Comparison of ENCODE assay signal across 9 cellular contexts in genomic region chr2:78861546-78861945, GRCh38.
DNase-seq lines count a peak whose midpoint lies in the region; ATAC-seq and TF ChIP-seq lines count a peak whose summit lies in the region.
"Had no signal": no experiment of that assay in that cellular context is flagged by ENCODE, and none has a peak within 500 bp of the region (broad histone marks: within the 10 kb centered on the region; RNA-seq: fewer than 3 reads in every experiment).

No MANE protein-coding gene starts in this region.

- no peak overlapping the region for H3K27ac ChIP-seq in WERI-Rb-1
- H3K27ac ChIP-seq in neural progenitor cell, result no peak overlapping the region

- H3K36me3 ChIP-seq in WERI-Rb-1 (no peaks in the 10 kb centered on the region), neural progenitor cell (no peaks in the 10 kb centered on the region)

- H3K9me3 ChIP-seq in WERI-Rb-1 (ENCODE audit: severe bottlenecking), result no peaks in the 10 kb centered on the region
- no peaks in the 10 kb centered on the region for H3K9me3 ChIP-seq in neural progenitor cell (ENCODE audit: low read depth)

- no peaks in the 10 kb centered on the region for H3K27me3 ChIP-seq in WERI-Rb-1 (ENCODE audit: insufficient read depth, low read depth, severe bottlenecking)
- no peaks in the 10 kb centered on the region for H3K27me3 ChIP-seq in neural progenitor cell

- H3K27me3 Mint-ChIP-seq in neural progenitor cell (ENCODE audit: insufficient read depth, low read depth), result no peaks in the 10 kb centered on the region

- H4K20me1 ChIP-seq in neural progenitor cell (ENCODE audit: low read depth), result no peaks in the 10 kb centered on the region

- peak; percentile 45 for TF ChIP-seq CTCF in GM12873 (IDR thresholded peaks at IDR 0.05; ENCODE audit: insufficient read depth, low read depth, low read length, missing control alignments)
- peak; percentile 65 for TF ChIP-seq CTCF in WERI-Rb-1 (IDR thresholded peaks at IDR 0.05; ENCODE audit: low read depth, low read length)
- peak; percentile 58 for TF ChIP-seq CTCF in neural progenitor cell (IDR thresholded peaks at IDR 0.05)

- no peak overlapping the region for H3K9ac ChIP-seq in neural progenitor cell

- H3K4me2 ChIP-seq in neural progenitor cell, result no peak overlapping the region

- H3F3A ChIP-seq in neural progenitor cell (ENCODE audit: low read depth), result no peaks in the 10 kb centered on the region

- H3K27ac Mint-ChIP-seq in neural progenitor cell, result no peak overlapping the region

- no peak for ATAC-seq in HG02938 (IDR thresholded peaks at IDR 0.05; ENCODE audit: unreplicated experiment)

- H3K79me2 ChIP-seq in neural progenitor cell (ENCODE audit: low read depth), result no peaks in the 10 kb centered on the region

- no peaks in the 10 kb centered on the region for H3K4me1 Mint-ChIP-seq in neural progenitor cell

- no peak overlapping the region for H3K4me3 Mint-ChIP-seq in neural progenitor cell

- H2AFZ ChIP-seq in neural progenitor cell (replicated peaks), result no peak overlapping the region

- DNase-seq in HT-29 (ENCODE audit: low spot score) (peak; percentile 52), WERI-Rb-1 (peak; percentile 38), neural progenitor cell (ENCODE audit: low spot score) (peak; percentile 42), NCI-H524 treated with DMSO at 0.1 percent for 48 hours (lab: John Stamatoyannopoulos, UW) (no peak), hepatic stellate cell (ENCODE audit: low spot score) (no peak)
- DNase-seq: activated naive CD4-positive, alpha-beta T cell; stimulated activated CD4-positive, alpha-beta T cell treated with anti-CD3 and anti-CD28 coated beads, Interleukin-12 subunit alpha, Interleukin-12 subunit beta, amount 100 ng/mL, for 4 hours had no signal

- H3K4me3 ChIP-seq in WERI-Rb-1 (ENCODE audit: low read depth, low read length) (no peak overlapping the region), neural progenitor cell (no peak overlapping the region)

- H3K9me3 Mint-ChIP-seq in neural progenitor cell, result peaks cover 4% of the 10 kb centered on the region

- H3K4me1 ChIP-seq in neural progenitor cell, result peaks cover 5% of the 10 kb centered on the region

- H3K36me3 Mint-ChIP-seq in neural progenitor cell, result no peaks in the 10 kb centered on the region

Comparison
In these comparisons a context has a peak if more than half of its experiments do, and no peak if none do; other contexts are left out.
1. DNase-seq: peak in HT-29 (single experiment), WERI-Rb-1 (single experiment) and neural progenitor cell (single experiment); none in NCI-H524 treated with DMSO at 0.1 percent for 48 hours (single experiment) and hepatic stellate cell (single experiment).
2. Peak in every context shown above with its lines, with median percentiles within 50 percentile points of each other: CTCF ChIP-seq.